ENCODE assay signal across 10 cellular contexts in the genomic region with DNA sequence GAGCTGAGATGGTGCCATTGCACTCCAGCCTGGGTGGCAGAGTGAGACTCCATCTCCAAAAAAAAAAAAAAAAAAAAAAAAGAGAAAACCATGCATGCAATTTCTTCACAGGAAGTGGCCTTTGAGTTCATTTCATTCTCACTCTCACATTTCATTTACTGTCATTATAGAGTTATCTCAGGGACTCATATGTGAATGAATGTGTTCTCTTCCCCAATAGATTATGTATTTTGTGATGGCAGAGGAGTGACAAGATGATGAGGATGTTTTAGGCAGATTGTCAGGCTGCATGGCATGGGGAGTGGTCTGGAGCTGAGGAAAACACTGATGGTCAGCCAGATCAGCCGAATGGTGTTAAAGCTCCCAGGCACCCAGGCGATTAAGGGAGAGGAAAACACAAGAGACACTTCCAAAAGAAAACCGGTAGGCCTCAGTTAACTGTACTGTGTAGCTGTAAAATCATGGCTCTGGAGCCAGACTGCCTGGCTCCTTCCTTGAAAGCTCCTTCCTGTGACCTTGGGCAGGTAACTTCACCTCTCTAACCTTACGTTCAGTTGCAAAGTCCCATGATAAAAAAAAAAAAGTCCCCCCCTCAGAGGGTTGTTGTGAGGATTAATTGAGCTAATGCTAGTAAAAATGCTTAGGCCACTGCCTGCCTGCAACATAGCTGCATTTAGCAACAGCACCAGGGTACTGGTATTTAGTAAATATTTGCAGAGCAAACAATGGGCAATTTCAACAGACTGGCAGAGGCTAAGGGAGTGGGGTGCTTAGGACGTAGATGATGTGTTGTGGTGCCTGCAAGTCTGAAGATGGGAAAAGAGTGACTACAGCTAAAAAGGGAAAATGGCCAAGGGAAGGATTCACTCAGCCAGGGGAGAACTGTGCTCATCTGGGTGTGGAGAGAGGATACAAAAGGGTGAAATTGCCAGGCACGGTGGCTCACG. TPM values are rescaled to one million over a fixed set of nuclear protein-coding genes. Genes with fewer than 3 reads are reported as not detected.
DNase-seq lines count a peak whose midpoint lies in the region; ATAC-seq and TF ChIP-seq lines count a peak whose summit lies in the region.
"Had no signal": no experiment of that assay in that cellular context is flagged by ENCODE, and none has a peak within 500 bp of the region (broad histone marks: within the 10 kb centered on the region; RNA-seq: fewer than 3 reads in every experiment).

No MANE protein-coding gene starts in this region.

- peak overlapping the region; percentile 75 for H3K27ac Mint-ChIP-seq in activated CD4-positive, alpha-beta T cell treated with anti-CD3 and anti-CD28 coated beads, Interleukin-2, amount 10 ng/mL, durations not matched to agents 24 days and 14 days
- H3K27ac Mint-ChIP-seq in activated naive CD8-positive, alpha-beta T cell treated with anti-CD3 and anti-CD28 coated beads, Interleukin-2, amount 50 U/mL, for 24 hours: peak overlapping the region; percentile 41

- peaks cover 41% of the 10 kb centered on the region for H3K4me1 Mint-ChIP-seq in activated CD4-positive, alpha-beta T cell treated with anti-CD3 and anti-CD28 coated beads, Interleukin-2, amount 10 ng/mL, durations not matched to agents 24 days and 14 days
- H3K4me1 Mint-ChIP-seq in activated naive CD8-positive, alpha-beta T cell treated with anti-CD3 and anti-CD28 coated beads, Interleukin-2, amount 50 U/mL, for 24 hours: peaks cover 48% of the 10 kb centered on the region

- H3K4me3 ChIP-seq in prostate gland: no peak overlapping the region

- H3K27me3 Mint-ChIP-seq in activated CD4-positive, alpha-beta T cell treated with anti-CD3 and anti-CD28 coated beads, Interleukin-2, amount 10 ng/mL, durations not matched to agents 24 days and 14 days: no peaks in the 10 kb centered on the region
- H3K27me3 Mint-ChIP-seq in activated naive CD8-positive, alpha-beta T cell treated with anti-CD3 and anti-CD28 coated beads, Interleukin-2, amount 50 U/mL, for 24 hours: no peaks in the 10 kb centered on the region

- H3K9me3 Mint-ChIP-seq in activated CD4-positive, alpha-beta T cell treated with anti-CD3 and anti-CD28 coated beads, Interleukin-2, amount 10 ng/mL, durations not matched to agents 24 days and 14 days: no peaks in the 10 kb centered on the region
- no peaks in the 10 kb centered on the region for H3K9me3 Mint-ChIP-seq in activated naive CD8-positive, alpha-beta T cell treated with anti-CD3 and anti-CD28 coated beads, Interleukin-2, amount 50 U/mL, for 24 hours

- H3K9me3 ChIP-seq in prostate gland: no peaks in the 10 kb centered on the region

- no peak for TF ChIP-seq CTCF in prostate gland (IDR thresholded peaks at IDR 0.05)

- no peak for TF ChIP-seq POLR2A in prostate gland (IDR thresholded peaks at IDR 0.05)

- WGBS in prostate gland: 56% methylated on average over 7 of the region's 7 CpGs

- H3K4me1 ChIP-seq in prostate gland (replicated peaks): peaks cover 14% of the 10 kb centered on the region

- peaks cover 22% of the 10 kb centered on the region for H3K36me3 Mint-ChIP-seq in activated CD4-positive, alpha-beta T cell treated with anti-CD3 and anti-CD28 coated beads, Interleukin-2, amount 10 ng/mL, durations not matched to agents 24 days and 14 days (ENCODE audit: low read depth)
- H3K36me3 Mint-ChIP-seq in activated naive CD8-positive, alpha-beta T cell treated with anti-CD3 and anti-CD28 coated beads, Interleukin-2, amount 50 U/mL, for 24 hours (ENCODE audit: low read depth): peaks cover 12% of the 10 kb centered on the region

- no peak for DNase-seq in activated CD4-positive, alpha-beta T cell treated with anti-CD3 and anti-CD28 coated beads, Interleukin-2, amount 10 ng/mL, durations not matched to agents 24 days and 14 days
- no peak for DNase-seq in activated CD4-positive, alpha-beta T cell treated with anti-CD3 and anti-CD28 coated beads, Interleukin-2, amount 50 U/mL, for 4 hours
- peak; percentile 46 for DNase-seq in NCI-H460 (ENCODE audit: extremely low read depth, low read depth)
- DNase-seq in activated naive CD8-positive, alpha-beta T cell treated with anti-CD3 and anti-CD28 coated beads, Interleukin-2, amount 50 U/mL, for 24 hours: no peak
- peak; percentile 47 for DNase-seq in prostate gland (ENCODE audit: low spot score)
- DNase-seq in DMS 273 (lab: John Stamatoyannopoulos, UW; ENCODE audit: unreplicated experiment): no peak
- DNase-seq in Right ventricle myocardium inferior (ENCODE audit: missing footprints): no peak
- DNase-seq: anterior cingulate cortex, NCI-H524 treated with DMSO at 0.1 percent for 48 hours had no signal

- no peak overlapping the region for H3K4me3 Mint-ChIP-seq in activated CD4-positive, alpha-beta T cell treated with anti-CD3 and anti-CD28 coated beads, Interleukin-2, amount 10 ng/mL, durations not matched to agents 24 days and 14 days
- no peak overlapping the region for H3K4me3 Mint-ChIP-seq in activated naive CD8-positive, alpha-beta T cell treated with anti-CD3 and anti-CD28 coated beads, Interleukin-2, amount 50 U/mL, for 24 hours

- ATAC-seq in activated naive CD8-positive, alpha-beta T cell treated with anti-CD3 and anti-CD28 coated beads, Interleukin-2, amount 50 U/mL, for 24 hours: no peak
- ATAC-seq in GM19023 (IDR thresholded peaks at IDR 0.05; ENCODE audit: unreplicated experiment) (no peak), Right ventricle myocardium inferior (no peak)

- no peaks in the 10 kb centered on the region for H3K27me3 ChIP-seq in prostate gland (replicated peaks; ENCODE audit: insufficient read depth)

- intact Hi-C loops in activated CD4-positive, alpha-beta T cell treated with anti-CD3 and anti-CD28 coated beads, Interleukin-2, amount 10 ng/mL, durations not matched to agents 24 days and 14 days (cut with micrococcal nuclease): no loop called here
- intact Hi-C loops in prostate gland (cut with DNase I) (no loop called here), Right ventricle myocardium inferior (cut with DNase I) (no loop called here)

- H3K36me3 ChIP-seq in prostate gland: no peaks in the 10 kb centered on the region

- peak overlapping the region; percentile 23 to 65 for H3K27ac ChIP-seq in prostate gland

RNA-seq across cellular contexts. Expression of a gene that starts 6.9 kb away (rescaled TPM):
- 8.7 and 9.8 TPM in 2 replicates for total RNA-seq in activated CD4-positive, alpha-beta T cell treated with anti-CD3 and anti-CD28 coated beads, Interleukin-2, amount 10 ng/mL, durations not matched to agents 24 days and 14 days
- total RNA-seq in NCI-H460 (2014; rRNA removed; shearing (Covaris generic)): 10.0 and 12.4 TPM in 2 replicates
- polyA plus RNA-seq in NCI-H460 (2014; cell fraction: nucleus; rRNA removed): 8.2 and 15.5 TPM in 2 replicates
- total RNA-seq in prostate gland: 10 to 100 TPM; 43.0 to 45.3 TPM
- total RNA-seq in Right ventricle myocardium inferior: 9.1 TPM

RNA-seq across cellular contexts. Expression of a gene that starts 8.6 kb away (rescaled TPM):
- total RNA-seq in activated CD4-positive, alpha-beta T cell treated with anti-CD3 and anti-CD28 coated beads, Interleukin-2, amount 10 ng/mL, durations not matched to agents 24 days and 14 days: 2.0 and 2.5 TPM in 2 replicates
- 1.1 and 2.0 TPM in 2 replicates for total RNA-seq in NCI-H460 (2014; rRNA removed; shearing (Covaris generic))
- 1.9 and 2.0 TPM in 2 replicates for polyA plus RNA-seq in NCI-H460 (2014; cell fraction: nucleus; rRNA removed)
- 10 to 100 TPM; 18.0 to 20.1 TPM for total RNA-seq in prostate gland
- total RNA-seq in Right ventricle myocardium inferior: 5.4 TPM

RNA-seq across cellular contexts. Expression of a gene that starts 35.2 kb away (rescaled TPM):
- total RNA-seq in activated CD4-positive, alpha-beta T cell treated with anti-CD3 and anti-CD28 coated beads, Interleukin-2, amount 10 ng/mL, durations not matched to agents 24 days and 14 days: 26.4 and 30.7 TPM in 2 replicates
- total RNA-seq in NCI-H460 (2014; rRNA removed; shearing (Covaris generic)): 20.6 and 20.7 TPM in 2 replicates
- 15.0 and 37.5 TPM in 2 replicates for polyA plus RNA-seq in NCI-H460 (2014; cell fraction: nucleus; rRNA removed)
- total RNA-seq in prostate gland (10 to 100 TPM; 10.4 to 37.1 TPM), Right ventricle myocardium inferior (5.6 TPM)

Comparison
In these comparisons a context has a peak if more than half of its experiments do, and no peak if none do; other contexts are left out.
1. DNase-seq: peak in NCI-H460 (single experiment) and prostate gland (single experiment); none in activated CD4-positive, alpha-beta T cell treated with anti-CD3 and anti-CD28 coated beads, Interleukin-2, amount 10 ng/mL, durations not matched to agents 24 days and 14 days (single experiment), activated CD4-positive, alpha-beta T cell treated with anti-CD3 and anti-CD28 coated beads, Interleukin-2, amount 50 U/mL, for 4 hours (0 of 2), activated naive CD8-positive, alpha-beta T cell treated with anti-CD3 and anti-CD28 coated beads, Interleukin-2, amount 50 U/mL, for 24 hours (single experiment), DMS 273 (single experiment) and Right ventricle myocardium inferior (single experiment).